ENCODE assay signal across 35 cellular contexts in genomic region chr19:33749016-33749415, GRCh38.
"Had no signal": no experiment of that assay in that cellular context is flagged by ENCODE, and none has a peak within 500 bp of the region (broad histone marks: within the 10 kb centered on the region; RNA-seq: fewer than 3 reads in every experiment).

No MANE protein-coding gene starts in this region.

- H3K36me3 ChIP-seq: MG63 had no signal

- H3K9me3 ChIP-seq: MG63 had no signal

- H3K27ac ChIP-seq: KMS-11 had no signal

- H3K9ac ChIP-seq: KMS-11 had no signal

- H3K4me2 ChIP-seq: KMS-11 had no signal

- DNase-seq: Karpas-422, Kasumi-1, KG1, MG63, MM.1S, MV-4-11, NCI-H1048, NCI-H1092, NCI-H1092 treated with DMSO at 0.1 percent for 48 hours, NCI-H1105, NCI-H1105 treated with DMSO at 0.1 percent for 48 hours, NCI-H1417, NCI-H1417 treated with DMSO at 0.1 percent for 48 hours, NCI-H1436, NCI-H1436 treated with DMSO at 0.1 percent for 48 hours, NCI-H146, NCI-H1694, NCI-H1694 treated with DMSO at 0.1 percent for 48 hours, NCI-H187, NCI-H187 treated with DMSO at 0.1 percent for 48 hours, NCI-H1930, NCI-H2029, NCI-H2029 treated with DMSO at 0.1 percent for 48 hours, NCI-H2081, NCI-H2081 treated with DMSO at 0.1 percent for 48 hours, NCI-H2107, NCI-H2171, NCI-H2171 treated with DMSO at 0.1 percent for 48 hours, NCI-H2227 treated with DMSO at 0.1 percent for 48 hours, NCI-H226, NCI-H345, NCI-H446, NCI-H446 treated with DMSO at 0.1 percent for 48 hours, NCI-H510A had no signal

- H3K4me3 ChIP-seq: MG63 had no signal
